ENCODE assay signal across 11 cellular contexts in genomic region chr14:72714094-72714493, GRCh38.
A peak's percentile ranks its signal among the peaks of the same experiment; 100 is the strongest.
DNase-seq lines count a peak whose midpoint lies in the region; ATAC-seq and FAIRE-seq lines count a peak whose summit lies in the region.
"Had no signal": no experiment of that assay in that cellular context is flagged by ENCODE, and none has a peak within 500 bp of the region (broad histone marks: within the 10 kb centered on the region; RNA-seq: fewer than 3 reads in every experiment).

No MANE protein-coding gene starts in this region.

- peak; percentile 69 for ATAC-seq in GM18511 (IDR thresholded peaks at IDR 0.05; ENCODE audit: unreplicated experiment)
- ATAC-seq in HG03432 (IDR thresholded peaks at IDR 0.05; ENCODE audit: unreplicated experiment), result peak; percentile 47
- ATAC-seq: sciatic nerve had no signal

- FAIRE-seq in HTR-8/SVneo (lab: Jason Lieb, UNC), result no peak

- peak; percentile 58 for DNase-seq in activated gamma-delta T cell treated with Interleukin-2 at 50 U/mL for 16 hours
- DNase-seq in stimulated activated CD8-positive, alpha-beta memory T cell treated with anti-CD3 and anti-CD28 coated beads, Interleukin-12 subunit alpha, Interleukin-12 subunit beta, amount 100 ng/mL, for 1 hour (ENCODE audit: low read depth), result peak; percentile 12
- DNase-seq in OCI-M2 (lab: John Stamatoyannopoulos, UW; ENCODE audit: unreplicated experiment), result no peak
- DNase-seq in NCI-H2107 treated with DMSO at 0.1 percent for 48 hours (lab: John Stamatoyannopoulos, UW; ENCODE audit: unreplicated experiment), result no peak
- DNase-seq in HTR-8/SVneo (ENCODE audit: insufficient read length, low spot score), result no peak
- no peak for DNase-seq in NCI-H2227 (lab: John Stamatoyannopoulos, UW; ENCODE audit: unreplicated experiment)
- DNase-seq: DMS79, uterus had no signal

Comparison
In these comparisons a context has a peak if more than half of its experiments do, and no peak if none do; other contexts are left out.
1. DNase-seq: peak in activated gamma-delta T cell treated with Interleukin-2 at 50 U/mL for 16 hours (single experiment) and stimulated activated CD8-positive, alpha-beta memory T cell treated with anti-CD3 and anti-CD28 coated beads, Interleukin-12 subunit alpha, Interleukin-12 subunit beta, amount 100 ng/mL, for 1 hour (single experiment); none in OCI-M2 (single experiment), NCI-H2107 treated with DMSO at 0.1 percent for 48 hours (single experiment), HTR-8/SVneo (single experiment) and NCI-H2227 (single experiment).